Comparison of ENCODE assay signal across 1 cellular context in the genomic region with DNA sequence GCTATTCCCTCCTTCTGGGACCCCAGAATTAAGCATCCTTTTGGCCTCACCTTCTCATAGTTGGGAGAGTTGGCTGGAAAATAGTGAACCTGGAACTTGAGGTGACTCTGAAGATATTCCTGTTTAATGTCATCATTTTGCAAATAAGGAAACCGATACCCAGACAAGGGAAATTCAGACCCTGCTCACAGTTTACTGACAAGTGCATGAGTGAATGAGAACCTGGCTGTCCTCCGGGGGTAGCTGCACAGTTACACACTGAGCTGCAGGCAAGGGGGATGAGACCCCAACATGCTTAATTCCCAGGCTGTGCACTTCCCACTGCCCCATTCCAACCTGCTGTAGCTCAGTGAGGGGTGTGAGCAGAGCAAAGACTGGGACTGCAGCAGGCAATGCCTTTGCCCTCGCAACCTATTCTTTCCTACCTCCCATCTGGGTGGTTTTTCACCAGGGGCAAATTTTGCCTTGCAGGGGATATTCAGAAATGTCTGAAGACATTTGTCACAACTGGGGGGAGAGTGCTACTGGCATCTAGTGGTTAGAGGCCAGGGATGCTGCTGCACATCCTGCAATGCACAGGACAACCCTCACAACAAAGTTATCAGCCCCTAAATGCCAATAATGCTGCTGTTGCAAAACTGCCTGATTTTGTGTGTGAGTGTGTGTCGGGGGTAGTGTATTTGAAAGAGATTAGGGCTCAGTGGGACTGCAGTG.
TF ChIP-seq lines count a peak whose summit lies in the region.

No MANE protein-coding gene starts in this region.

TF ChIP-seq in GM23338, 12 proteins besides CTCF, POLR2A, EP300 and RAD21 (continued from another document):
- TF ChIP-seq, protein P1, sequence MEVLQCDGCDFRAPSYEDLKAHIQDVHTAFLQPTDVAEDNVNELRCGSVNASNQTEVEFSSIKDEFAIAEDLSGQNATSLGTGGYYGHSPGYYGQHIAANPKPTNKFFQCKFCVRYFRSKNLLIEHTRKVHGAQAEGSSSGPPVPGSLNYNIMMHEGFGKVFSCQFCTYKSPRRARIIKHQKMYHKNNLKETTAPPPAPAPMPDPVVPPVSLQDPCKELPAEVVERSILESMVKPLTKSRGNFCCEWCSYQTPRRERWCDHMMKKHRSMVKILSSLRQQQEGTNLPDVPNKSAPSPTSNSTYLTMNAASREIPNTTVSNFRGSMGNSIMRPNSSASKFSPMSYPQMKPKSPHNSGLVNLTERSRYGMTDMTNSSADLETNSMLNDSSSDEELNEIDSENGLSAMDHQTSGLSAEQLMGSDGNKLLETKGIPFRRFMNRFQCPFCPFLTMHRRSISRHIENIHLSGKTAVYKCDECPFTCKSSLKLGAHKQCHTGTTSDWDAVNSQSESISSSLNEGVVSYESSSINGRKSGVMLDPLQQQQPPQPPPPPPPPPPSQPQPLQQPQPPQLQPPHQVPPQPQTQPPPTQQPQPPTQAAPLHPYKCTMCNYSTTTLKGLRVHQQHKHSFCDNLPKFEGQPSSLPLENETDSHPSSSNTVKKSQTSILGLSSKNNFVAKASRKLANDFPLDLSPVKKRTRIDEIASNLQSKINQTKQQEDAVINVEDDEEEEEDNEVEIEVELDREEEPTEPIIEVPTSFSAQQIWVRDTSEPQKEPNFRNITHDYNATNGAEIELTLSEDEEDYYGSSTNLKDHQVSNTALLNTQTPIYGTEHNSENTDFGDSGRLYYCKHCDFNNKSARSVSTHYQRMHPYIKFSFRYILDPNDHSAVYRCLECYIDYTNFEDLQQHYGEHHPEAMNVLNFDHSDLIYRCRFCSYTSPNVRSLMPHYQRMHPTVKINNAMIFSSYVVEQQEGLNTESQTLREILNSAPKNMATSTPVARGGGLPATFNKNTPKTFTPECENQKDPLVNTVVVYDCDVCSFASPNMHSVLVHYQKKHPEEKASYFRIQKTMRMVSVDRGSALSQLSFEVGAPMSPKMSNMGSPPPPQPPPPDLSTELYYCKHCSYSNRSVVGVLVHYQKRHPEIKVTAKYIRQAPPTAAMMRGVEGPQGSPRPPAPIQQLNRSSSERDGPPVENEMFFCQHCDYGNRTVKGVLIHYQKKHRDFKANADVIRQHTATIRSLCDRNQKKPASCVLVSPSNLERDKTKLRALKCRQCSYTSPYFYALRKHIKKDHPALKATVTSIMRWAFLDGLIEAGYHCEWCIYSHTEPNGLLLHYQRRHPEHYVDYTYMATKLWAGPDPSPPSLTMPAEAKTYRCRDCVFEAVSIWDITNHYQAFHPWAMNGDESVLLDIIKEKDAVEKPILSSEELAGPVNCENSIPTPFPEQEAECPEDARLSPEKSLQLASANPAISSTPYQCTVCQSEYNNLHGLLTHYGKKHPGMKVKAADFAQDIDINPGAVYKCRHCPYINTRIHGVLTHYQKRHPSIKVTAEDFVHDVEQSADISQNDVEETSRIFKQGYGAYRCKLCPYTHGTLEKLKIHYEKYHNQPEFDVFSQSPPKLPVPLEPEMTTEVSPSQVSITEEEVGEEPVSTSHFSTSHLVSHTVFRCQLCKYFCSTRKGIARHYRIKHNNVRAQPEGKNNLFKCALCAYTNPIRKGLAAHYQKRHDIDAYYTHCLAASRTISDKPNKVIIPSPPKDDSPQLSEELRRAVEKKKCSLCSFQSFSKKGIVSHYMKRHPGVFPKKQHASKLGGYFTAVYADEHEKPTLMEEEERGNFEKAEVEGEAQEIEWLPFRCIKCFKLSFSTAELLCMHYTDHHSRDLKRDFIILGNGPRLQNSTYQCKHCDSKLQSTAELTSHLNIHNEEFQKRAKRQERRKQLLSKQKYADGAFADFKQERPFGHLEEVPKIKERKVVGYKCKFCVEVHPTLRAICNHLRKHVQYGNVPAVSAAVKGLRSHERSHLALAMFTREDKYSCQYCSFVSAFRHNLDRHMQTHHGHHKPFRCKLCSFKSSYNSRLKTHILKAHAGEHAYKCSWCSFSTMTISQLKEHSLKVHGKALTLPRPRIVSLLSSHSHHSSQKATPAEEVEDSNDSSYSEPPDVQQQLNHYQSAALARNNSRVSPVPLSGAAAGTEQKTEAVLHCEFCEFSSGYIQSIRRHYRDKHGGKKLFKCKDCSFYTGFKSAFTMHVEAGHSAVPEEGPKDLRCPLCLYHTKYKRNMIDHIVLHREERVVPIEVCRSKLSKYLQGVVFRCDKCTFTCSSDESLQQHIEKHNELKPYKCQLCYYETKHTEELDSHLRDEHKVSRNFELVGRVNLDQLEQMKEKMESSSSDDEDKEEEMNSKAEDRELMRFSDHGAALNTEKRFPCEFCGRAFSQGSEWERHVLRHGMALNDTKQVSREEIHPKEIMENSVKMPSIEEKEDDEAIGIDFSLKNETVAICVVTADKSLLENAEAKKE (CRISPR knock-in tag; IDR thresholded peaks at IDR 0.05): no peak
- no peak for TF ChIP-seq EZH2 (IDR thresholded peaks at IDR 0.05; ENCODE audit: low read depth, unreplicated experiment)
- TF ChIP-seq ETS1 (IDR thresholded peaks at IDR 0.05): no peak
- no peak for TF ChIP-seq EZH2phosphoT487 (IDR thresholded peaks at IDR 0.05; ENCODE audit: unreplicated experiment)
- no peak for TF ChIP-seq ZNF331 (CRISPR knock-in tag; IDR thresholded peaks at IDR 0.05; ENCODE audit: low read depth)
- no peak for TF ChIP-seq NANOG (IDR thresholded peaks at IDR 0.05; ENCODE audit: borderline replicate concordance)
- no peak for TF ChIP-seq POLR2AphosphoS5 (IDR thresholded peaks at IDR 0.05; ENCODE audit: low read depth)
- no peak for TF ChIP-seq ZNF114 (CRISPR knock-in tag; IDR thresholded peaks at IDR 0.05)
- no peak for TF ChIP-seq CREB1 (CRISPR knock-in tag; IDR thresholded peaks at IDR 0.05; ENCODE audit: low read depth)
